ENCODE assay signal across 2 cellular contexts in the genomic region with DNA sequence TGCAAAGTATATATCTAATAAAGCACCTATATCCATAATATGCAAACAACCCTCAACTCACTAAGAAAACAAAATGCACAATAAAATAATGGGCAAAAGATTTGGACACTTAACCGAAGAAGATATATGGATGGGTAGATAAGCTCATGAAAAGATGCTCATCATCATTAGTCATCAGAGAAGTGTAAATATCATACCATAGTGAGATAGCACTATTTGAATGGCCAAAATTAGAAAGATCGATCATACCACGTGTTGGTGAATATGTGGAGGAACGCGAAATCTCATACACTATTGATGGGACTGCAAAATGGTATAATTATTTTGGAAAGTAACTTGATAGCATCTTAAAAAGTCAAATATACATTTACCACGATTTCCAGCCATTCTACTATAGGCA.
TF ChIP-seq lines count a peak whose summit lies in the region.

No MANE protein-coding gene starts in this region.

TF ChIP-seq in A549, 52 proteins besides CTCF, POLR2A, EP300 and RAD21:
- TF ChIP-seq CBX2 (IDR thresholded peaks at IDR 0.05; ENCODE audit: borderline replicate concordance, low read depth) (no peak), RNF2 (IDR thresholded peaks at IDR 0.05; ENCODE audit: borderline replicate concordance, low read depth) (no peak), NPAS2 (CRISPR knock-in tag; IDR thresholded peaks at IDR 0.05; ENCODE audit: borderline replicate concordance) (no peak), ZNF302 (CRISPR knock-in tag; IDR thresholded peaks at IDR 0.05) (no peak), KDM1A (IDR thresholded peaks at IDR 0.05; ENCODE audit: low read depth) (no peak), FOSL2 (IDR thresholded peaks at IDR 0.05) (no peak), FOSL2 (CRISPR knock-in tag; IDR thresholded peaks at IDR 0.05) (peak; percentile 45)
TF ChIP-seq in A549: peak in this region for 1.

TF ChIP-seq in K562, 482 proteins besides CTCF, POLR2A, EP300 and RAD21:
- TF ChIP-seq SMARCE1 (IDR thresholded peaks at IDR 0.05) (0 out of 2 replicates have a peak, but pooled peaks have one; percentile 41), SMARCA4 (IDR thresholded peaks at IDR 0.05) (peak; percentile 60; the same call in 1 of the 2 replicates), MEF2D (tag; conservative IDR thresholded peaks at IDR 0.05; ENCODE audit: low read depth) (peak; percentile 74), C11orf30 (IDR thresholded peaks at IDR 0.05; ENCODE audit: low read depth) (peak; percentile 17; the same call in 1 of the 2 replicates), MCM5 (IDR thresholded peaks at IDR 0.05; ENCODE audit: low read depth) (no peak), FOSL1 (tag; conservative IDR thresholded peaks at IDR 0.05) (peak; percentile 89), DPF2 (IDR thresholded peaks at IDR 0.05) (0 out of 2 replicates have a peak, but pooled peaks have one; percentile 26), MEIS2 (IDR thresholded peaks at IDR 0.05; ENCODE audit: partially characterized antibody) (peak; percentile 57), ARID1B (IDR thresholded peaks at IDR 0.05) (peak; percentile 55), JUND (IDR thresholded peaks at IDR 0.05; ENCODE audit: borderline replicate concordance, low read depth, low read length) (peak; percentile 20; the same call in 1 of the 2 replicates), JUND (tag; IDR thresholded peaks at IDR 0.05; ENCODE audit: borderline replicate concordance, low read depth, low read length) (0 out of 3 replicates have a peak, but pooled peaks have one; percentile 29), RFX1 (IDR thresholded peaks at IDR 0.05) (no peak)
- TF ChIP-seq, protein P1, sequence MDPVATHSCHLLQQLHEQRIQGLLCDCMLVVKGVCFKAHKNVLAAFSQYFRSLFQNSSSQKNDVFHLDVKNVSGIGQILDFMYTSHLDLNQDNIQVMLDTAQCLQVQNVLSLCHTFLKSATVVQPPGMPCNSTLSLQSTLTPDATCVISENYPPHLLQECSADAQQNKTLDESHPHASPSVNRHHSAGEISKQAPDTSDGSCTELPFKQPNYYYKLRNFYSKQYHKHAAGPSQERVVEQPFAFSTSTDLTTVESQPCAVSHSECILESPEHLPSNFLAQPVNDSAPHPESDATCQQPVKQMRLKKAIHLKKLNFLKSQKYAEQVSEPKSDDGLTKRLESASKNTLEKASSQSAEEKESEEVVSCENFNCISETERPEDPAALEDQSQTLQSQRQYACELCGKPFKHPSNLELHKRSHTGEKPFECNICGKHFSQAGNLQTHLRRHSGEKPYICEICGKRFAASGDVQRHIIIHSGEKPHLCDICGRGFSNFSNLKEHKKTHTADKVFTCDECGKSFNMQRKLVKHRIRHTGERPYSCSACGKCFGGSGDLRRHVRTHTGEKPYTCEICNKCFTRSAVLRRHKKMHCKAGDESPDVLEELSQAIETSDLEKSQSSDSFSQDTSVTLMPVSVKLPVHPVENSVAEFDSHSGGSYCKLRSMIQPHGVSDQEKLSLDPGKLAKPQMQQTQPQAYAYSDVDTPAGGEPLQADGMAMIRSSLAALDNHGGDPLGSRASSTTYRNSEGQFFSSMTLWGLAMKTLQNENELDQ (CRISPR knock-in tag; IDR thresholded peaks at IDR 0.05; ENCODE audit: borderline replicate concordance) = no peak
- TF ChIP-seq, protein P2, sequence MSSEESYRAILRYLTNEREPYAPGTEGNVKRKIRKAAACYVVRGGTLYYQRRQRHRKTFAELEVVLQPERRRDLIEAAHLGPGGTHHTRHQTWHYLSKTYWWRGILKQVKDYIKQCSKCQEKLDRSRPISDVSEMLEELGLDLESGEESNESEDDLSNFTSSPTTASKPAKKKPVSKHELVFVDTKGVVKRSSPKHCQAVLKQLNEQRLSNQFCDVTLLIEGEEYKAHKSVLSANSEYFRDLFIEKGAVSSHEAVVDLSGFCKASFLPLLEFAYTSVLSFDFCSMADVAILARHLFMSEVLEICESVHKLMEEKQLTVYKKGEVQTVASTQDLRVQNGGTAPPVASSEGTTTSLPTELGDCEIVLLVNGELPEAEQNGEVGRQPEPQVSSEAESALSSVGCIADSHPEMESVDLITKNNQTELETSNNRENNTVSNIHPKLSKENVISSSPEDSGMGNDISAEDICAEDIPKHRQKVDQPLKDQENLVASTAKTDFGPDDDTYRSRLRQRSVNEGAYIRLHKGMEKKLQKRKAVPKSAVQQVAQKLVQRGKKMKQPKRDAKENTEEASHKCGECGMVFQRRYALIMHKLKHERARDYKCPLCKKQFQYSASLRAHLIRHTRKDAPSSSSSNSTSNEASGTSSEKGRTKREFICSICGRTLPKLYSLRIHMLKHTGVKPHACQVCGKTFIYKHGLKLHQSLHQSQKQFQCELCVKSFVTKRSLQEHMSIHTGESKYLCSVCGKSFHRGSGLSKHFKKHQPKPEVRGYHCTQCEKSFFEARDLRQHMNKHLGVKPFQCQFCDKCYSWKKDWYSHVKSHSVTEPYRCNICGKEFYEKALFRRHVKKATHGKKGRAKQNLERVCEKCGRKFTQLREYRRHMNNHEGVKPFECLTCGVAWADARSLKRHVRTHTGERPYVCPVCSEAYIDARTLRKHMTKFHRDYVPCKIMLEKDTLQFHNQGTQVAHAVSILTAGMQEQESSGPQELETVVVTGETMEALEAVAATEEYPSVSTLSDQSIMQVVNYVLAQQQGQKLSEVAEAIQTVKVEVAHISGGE (CRISPR knock-in tag; IDR thresholded peaks at IDR 0.05) = no peak
- TF ChIP-seq, protein P3, sequence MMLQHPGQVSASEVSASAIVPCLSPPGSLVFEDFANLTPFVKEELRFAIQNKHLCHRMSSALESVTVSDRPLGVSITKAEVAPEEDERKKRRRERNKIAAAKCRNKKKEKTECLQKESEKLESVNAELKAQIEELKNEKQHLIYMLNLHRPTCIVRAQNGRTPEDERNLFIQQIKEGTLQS (IDR thresholded peaks at IDR 0.05) = peak; percentile 47; the same call in 1 of the 2 replicates
- TF ChIP-seq, protein P3 (CRISPR knock-in tag; conservative IDR thresholded peaks at IDR 0.05) = no peak
